In the genomic region with DNA sequence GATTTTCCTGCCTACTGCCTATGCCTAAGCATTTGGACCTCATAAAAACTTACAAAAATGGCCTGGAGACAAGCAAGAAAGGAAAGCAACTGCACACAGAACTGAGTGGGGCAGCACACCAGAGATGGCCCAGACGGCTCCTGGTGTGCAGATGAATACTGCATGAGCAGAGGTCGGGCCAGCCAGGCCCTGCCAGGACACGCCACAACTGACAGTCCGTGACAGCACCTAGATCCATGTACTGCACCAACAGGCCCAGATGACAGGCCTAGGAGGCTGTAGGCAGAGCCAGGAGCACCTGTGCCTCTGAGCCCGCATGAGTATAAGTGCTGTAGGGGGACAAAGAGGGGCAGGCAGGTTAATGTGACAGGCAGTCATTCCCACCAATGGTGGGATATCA, we compare ENCODE assay signal across 15 cellular contexts.
DNase-seq lines count a peak whose midpoint lies in the region; ATAC-seq and TF ChIP-seq lines count a peak whose summit lies in the region.
"Had no signal": no experiment of that assay in that cellular context is flagged by ENCODE, and none has a peak within 500 bp of the region (broad histone marks: within the 10 kb centered on the region; RNA-seq: fewer than 3 reads in every experiment).

No MANE protein-coding gene starts in this region.

- H3F3A ChIP-seq in neural progenitor cell (ENCODE audit: low read depth) = no peaks in the 10 kb centered on the region

- H3K36me3 ChIP-seq in neural progenitor cell (no peaks in the 10 kb centered on the region), stomach (no peaks in the 10 kb centered on the region)

- TF ChIP-seq POLR2A in stomach (IDR thresholded peaks at IDR 0.05) = no peak

- H3K4me3 Mint-ChIP-seq in neural progenitor cell = no peak overlapping the region
- no peak overlapping the region for H3K4me3 Mint-ChIP-seq in chondrocyte (ENCODE audit: unreplicated experiment)
- H3K4me3 Mint-ChIP-seq: CD4-positive, alpha-beta memory T cell had no signal

- H3K36me3 Mint-ChIP-seq in neural progenitor cell = no peaks in the 10 kb centered on the region
- no peaks in the 10 kb centered on the region for H3K36me3 Mint-ChIP-seq in chondrocyte (ENCODE audit: low read depth)
- H3K36me3 Mint-ChIP-seq: CD4-positive, alpha-beta memory T cell had no signal

- H3K4me3 ChIP-seq in neural progenitor cell (no peak overlapping the region), stomach (no peak overlapping the region)
- H3K4me3 ChIP-seq: GM23248 had no signal

- H3K4me1 ChIP-seq in neural progenitor cell (no peaks in the 10 kb centered on the region), stomach (no peaks in the 10 kb centered on the region)

- H3K27me3 Mint-ChIP-seq in neural progenitor cell (ENCODE audit: insufficient read depth, low read depth) (peaks cover 5% of the 10 kb centered on the region), chondrocyte (ENCODE audit: low read depth) (no peaks in the 10 kb centered on the region)

- no peaks in the 10 kb centered on the region for H3K9me3 ChIP-seq in neural progenitor cell (ENCODE audit: low read depth)
- H3K9me3 ChIP-seq in stomach = no peaks in the 10 kb centered on the region

- intact Hi-C loops in stomach (cut with DNase I; ENCODE audit: low total_unique reads) = no loop called here

- H2AFZ ChIP-seq in neural progenitor cell (replicated peaks) = no peak overlapping the region
- H2AFZ ChIP-seq: GM23248 had no signal

- DNase-seq in neural progenitor cell (ENCODE audit: low spot score) (no peak), stomach (peak; percentile 8), NCI-H1092 treated with DMSO at 0.1 percent for 48 hours (lab: John Stamatoyannopoulos, UW) (no peak), chondrocyte (ENCODE audit: low spot score) (no peak)
- DNase-seq: C1 segment of cervical spinal cord; Calu3; CD4-positive, alpha-beta memory T cell; COR-L47; DMS53; DMS79 treated with DMSO at 0.1 percent for 48 hours; GM23248; H7; HCEC 1CT had no signal

- H3K4me1 Mint-ChIP-seq in neural progenitor cell (peaks cover 39% of the 10 kb centered on the region), chondrocyte (ENCODE audit: low read depth) (peaks cover 31% of the 10 kb centered on the region)
- H3K4me1 Mint-ChIP-seq: CD4-positive, alpha-beta memory T cell had no signal

- H3K79me2 ChIP-seq in neural progenitor cell (ENCODE audit: low read depth) = no peaks in the 10 kb centered on the region

- H4K20me1 ChIP-seq in neural progenitor cell (ENCODE audit: low read depth) = no peaks in the 10 kb centered on the region

- no peak for TF ChIP-seq EP300 in stomach (IDR thresholded peaks at IDR 0.05)

- H3K27ac Mint-ChIP-seq in neural progenitor cell (peak overlapping the region; percentile 72), chondrocyte (ENCODE audit: unreplicated experiment) (no peak overlapping the region)
- H3K27ac Mint-ChIP-seq: CD4-positive, alpha-beta memory T cell had no signal

- ATAC-seq in esophagus mucosa (peak; percentile 57), HG03432 (IDR thresholded peaks at IDR 0.05; ENCODE audit: unreplicated experiment) (no peak)

- H3K4me2 ChIP-seq in neural progenitor cell = no peak overlapping the region

- H3K9me3 Mint-ChIP-seq in neural progenitor cell (no peaks in the 10 kb centered on the region), chondrocyte (ENCODE audit: low read depth) (no peaks in the 10 kb centered on the region)
- H3K9me3 Mint-ChIP-seq: CD4-positive, alpha-beta memory T cell had no signal

- TF ChIP-seq CTCF in neural progenitor cell (IDR thresholded peaks at IDR 0.05) = no peak
- TF ChIP-seq CTCF in stomach (IDR thresholded peaks at IDR 0.05) = no peak
- TF ChIP-seq CTCF in chondrocyte (IDR thresholded peaks at IDR 0.05) = no peak

- H3K27ac ChIP-seq in neural progenitor cell (no peak overlapping the region), stomach (no peak overlapping the region)
- H3K27ac ChIP-seq: GM23248 had no signal

- 70 to 91% (median 85%) methylated on average over 5 of the region's 5 CpGs for WGBS in stomach, 5 donors

- H3K27me3 ChIP-seq in neural progenitor cell (no peaks in the 10 kb centered on the region), stomach (peaks cover 0 to 24% (median 0%) of the 10 kb centered on the region in 3 donors)

- H3K9ac ChIP-seq in neural progenitor cell = no peak overlapping the region
- H3K9ac ChIP-seq: GM23248 had no signal
